Comparison of ENCODE assay signal across 18 cellular contexts in genomic region chr6:96826865-96827264, GRCh38. TPM values are rescaled to one million over a fixed set of nuclear protein-coding genes. Genes with fewer than 3 reads are reported as not detected.
DNase-seq lines count a peak whose midpoint lies in the region; ATAC-seq, FAIRE-seq and TF ChIP-seq lines count a peak whose summit lies in the region.
"Had no signal": no experiment of that assay in that cellular context is flagged by ENCODE, and none has a peak within 500 bp of the region (broad histone marks: within the 10 kb centered on the region; RNA-seq: fewer than 3 reads in every experiment).

No MANE protein-coding gene starts in this region.

- intact Hi-C loops in GM12878 (cut with micrococcal nuclease; ENCODE audit: unreplicated experiment), result no loop called here

- H2AFZ ChIP-seq in DND-41 (ENCODE audit: low read depth, low read length) (no peak overlapping the region), MM.1S (ENCODE audit: low read length) (no peak overlapping the region), GM12878 (ENCODE audit: control insufficient read depth, low read depth, low read length) (no peak overlapping the region)
- H2AFZ ChIP-seq: GM23338 had no signal

- ATAC-seq in DND-41 (ENCODE audit: insufficient read depth, low read depth) (peak; percentile 59; the same call in 1 of the 3 replicates), GM12878 (no peak)
- ATAC-seq: GM23338 had no signal

- no peak for TF ChIP-seq RAD21 in GM12878 (IDR thresholded peaks at IDR 0.05; ENCODE audit: insufficient read depth, low read depth, low read length)

- POLR2A ChIA-PET in GM12878 (lab: Charles Lee), result no interaction called here

- BruUV-seq in GM12878 (replicated peaks; lab: Mats Ljungman, UMichigan), result no TSS peak

- no peak for TF ChIP-seq EP300 in GM12878 (IDR thresholded peaks at IDR 0.05; ENCODE audit: borderline replicate concordance in 1 of 2, control insufficient read depth in 1 of 2, low read depth in 2 of 2, low read length in 2 of 2)

- in situ Hi-C loops in GM12878 (cut with MboI), result no loop called here

- peaks cover 8% of the 10 kb centered on the region; the same call in 1 of the 2 replicates for H3K4me1 ChIP-seq in DND-41 (ENCODE audit: insufficient read depth, low read length)
- peaks cover 13% of the 10 kb centered on the region for H3K4me1 ChIP-seq in MM.1S (ENCODE audit: low read length)
- H3K4me1 ChIP-seq in GM12878 (ENCODE audit: control insufficient read depth, insufficient read depth, low read length), result peaks cover 6% of the 10 kb centered on the region; the same call in 1 of the 2 replicates

- H3K4me2 ChIP-seq in DND-41 (ENCODE audit: insufficient read depth, low read length), result no peak overlapping the region
- H3K4me2 ChIP-seq in MM.1S (ENCODE audit: low read depth, low read length), result no peak overlapping the region
- no peak overlapping the region for H3K4me2 ChIP-seq in GM12878 (ENCODE audit: control insufficient read depth, insufficient read depth)
- H3K4me2 ChIP-seq: GM23338 had no signal

- H3K9me3 ChIP-seq in DND-41 (ENCODE audit: insufficient read depth, low read length, severe bottlenecking) (no peaks in the 10 kb centered on the region), MM.1S (replicated peaks; ENCODE audit: insufficient read depth, low read length) (no peaks in the 10 kb centered on the region), GM12878 (replicated peaks; ENCODE audit: control insufficient read depth, insufficient read depth, low read length) (no peaks in the 10 kb centered on the region)

- TF ChIP-seq CTCF in DND-41 (IDR thresholded peaks at IDR 0.05; ENCODE audit: borderline replicate concordance, extremely low read depth, low read length, poor library complexity, severe bottlenecking) (no peak), MM.1S (IDR thresholded peaks at IDR 0.05; ENCODE audit: low read length) (no peak), GM12878 (IDR thresholded peaks at IDR 0.05 in 2 of 3, conservative IDR thresholded peaks at IDR 0.05 in 1 of 3; ENCODE audit: control insufficient read depth in 2 of 3, extremely low read depth in 1 of 3, insufficient read depth in 1 of 3, low read depth in 3 of 3, low read length in 3 of 3) (no peak), glutamatergic neuron (IDR thresholded peaks at IDR 0.05; ENCODE audit: partially characterized antibody, unreplicated experiment) (no peak)

- no peaks in the 10 kb centered on the region for H3K9me3 Mint-ChIP-seq in glutamatergic neuron (ENCODE audit: unreplicated experiment)
- H3K9me3 Mint-ChIP-seq: CD14-positive monocyte; CD4-positive, alpha-beta T cell; CD8-positive, alpha-beta memory T cell; GM23338; H9; HFFc6 had no signal

- H3K27me3 ChIP-seq in DND-41 (ENCODE audit: insufficient read depth, low read length, poor library complexity) (no peaks in the 10 kb centered on the region), MM.1S (replicated peaks; ENCODE audit: insufficient read depth, low read length) (no peaks in the 10 kb centered on the region), GM12878 (replicated peaks in 1 of 2; ENCODE audit: control insufficient read depth in 2 of 2, insufficient read depth in 2 of 2, low read length in 1 of 2) (no peaks in the 10 kb centered on the region)

- no peaks in the 10 kb centered on the region for H3K9me2 ChIP-seq in MM.1S (replicated peaks; ENCODE audit: insufficient read depth, low read length)

- DNase-seq in DND-41 (no peak), MM.1S (peak; percentile 29), GM12878 (ENCODE audit: low read depth, low spot score) (no peak), glutamatergic neuron (no peak), UCSD-AML1 (lab: John Stamatoyannopoulos, UW; ENCODE audit: unreplicated experiment) (no peak)
- DNase-seq in activated CD8-positive, alpha-beta memory T cell treated with anti-CD3 and anti-CD28 coated beads for 24 hours, result no peak
- DNase-seq: CD4-positive, alpha-beta T cell; CD8-positive, alpha-beta memory T cell; DMS 273 treated with DMSO at 0.1 percent for 48 hours; DMS79; GF-D8; H9; HFFc6 had no signal

- 100% methylated on average over 1 of the region's 1 CpG for WGBS in GM12878 (ENCODE audit: insufficient coverage, insufficient replicate concordance, low lambda C conversion rate, missing lambda C conversion rate)

- no peak for FAIRE-seq in GM12878 (lab: Jason Lieb, UNC)
- FAIRE-seq: GM19239 had no signal

- H3K36me3 ChIP-seq in DND-41 (ENCODE audit: insufficient read depth, low read length) (peaks cover 26% of the 10 kb centered on the region), MM.1S (replicated peaks; ENCODE audit: insufficient read depth, low read length) (peaks cover 16% of the 10 kb centered on the region; the same call in 1 of the 2 replicates), GM12878 (ENCODE audit: control insufficient read depth in 2 of 2, insufficient read depth in 2 of 2, low read length in 1 of 2) (no peaks in the 10 kb centered on the region; a peak in 1 of 4 replicates)

- no peaks in the 10 kb centered on the region for H3K36me3 Mint-ChIP-seq in glutamatergic neuron (ENCODE audit: unreplicated experiment)
- H3K36me3 Mint-ChIP-seq: CD14-positive monocyte; CD8-positive, alpha-beta memory T cell had no signal

- peaks cover 3% of the 10 kb centered on the region; the same call in 1 of the 2 replicates for H3K79me2 ChIP-seq in DND-41 (ENCODE audit: insufficient read depth, low read length)
- H3K79me2 ChIP-seq in MM.1S (ENCODE audit: low read length), result peaks cover 60% of the 10 kb centered on the region
- H3K79me2 ChIP-seq in GM12878 (ENCODE audit: control insufficient read depth, insufficient read depth, low read length), result peaks cover 3% of the 10 kb centered on the region

- SMC1A ChIA-PET in GM12878 (lab: Charles Lee; ENCODE audit: uncharacterized antibody, unreplicated experiment), result interaction anchor here (1.7 to 2.0 kb wide), 2 partner anchors 10 to 72 kb away, joined by 4 to 8 read pairs; no protein-coding TSS in a partner anchor

- H3K27ac ChIP-seq in DND-41 (ENCODE audit: low read length) (no peak overlapping the region), MM.1S (ENCODE audit: low read length) (no peak overlapping the region), GM12878 (ENCODE audit: control insufficient read depth, insufficient read depth) (no peak overlapping the region)

- RAD21 ChIA-PET in GM12878 (lab: Charles Lee; ENCODE audit: unreplicated experiment), result no interaction called here

- peaks cover 9% of the 10 kb centered on the region; the same call in 1 of the 2 replicates for H3F3A ChIP-seq in MM.1S (ENCODE audit: insufficient read depth, low read length)

- H3K27me3 Mint-ChIP-seq in glutamatergic neuron (ENCODE audit: unreplicated experiment), result no peaks in the 10 kb centered on the region

- CTCF ChIA-PET in GM12878 (lab: Yijun Ruan, JAX), result no interaction called here

- H3K4me1 Mint-ChIP-seq in glutamatergic neuron (ENCODE audit: low read depth, unreplicated experiment), result no peaks in the 10 kb centered on the region
- H3K4me1 Mint-ChIP-seq: CD14-positive monocyte; CD8-positive, alpha-beta memory T cell; H9 had no signal

- no peak overlapping the region for H3K27ac Mint-ChIP-seq in glutamatergic neuron (ENCODE audit: unreplicated experiment)
- H3K27ac Mint-ChIP-seq: CD14-positive monocyte; CD4-positive, alpha-beta T cell; CD8-positive, alpha-beta memory T cell; GM23338; HFFc6 had no signal

- no peak for TF ChIP-seq POLR2A in GM12878 (IDR thresholded peaks at IDR 0.05; ENCODE audit: low read depth, low read length)

- H3K9ac ChIP-seq in DND-41 (ENCODE audit: low read depth, low read length) (no peak overlapping the region), MM.1S (ENCODE audit: low read length) (no peak overlapping the region), GM12878 (ENCODE audit: control insufficient read depth, insufficient read depth, low read length) (no peak overlapping the region)

- H3K4me3 ChIP-seq in DND-41 (ENCODE audit: low read depth in 1 of 2, low read length in 2 of 2) (no peak overlapping the region), MM.1S (ENCODE audit: low read length) (no peak overlapping the region), GM12878 (no peak overlapping the region)
- H3K4me3 ChIP-seq: GM23338 had no signal

- no peaks in the 10 kb centered on the region for H4K20me1 ChIP-seq in DND-41 (ENCODE audit: insufficient read depth, low read length)
- no peaks in the 10 kb centered on the region for H4K20me1 ChIP-seq in MM.1S (ENCODE audit: insufficient read depth, low read length)
- H4K20me1 ChIP-seq in GM12878 (ENCODE audit: control insufficient read depth, insufficient read depth), result no peaks in the 10 kb centered on the region

- no peak overlapping the region for H3K4me3 Mint-ChIP-seq in glutamatergic neuron (ENCODE audit: unreplicated experiment)
- H3K4me3 Mint-ChIP-seq: CD14-positive monocyte; CD4-positive, alpha-beta T cell; CD8-positive, alpha-beta memory T cell; GM23338; H9; HFFc6 had no signal

TF ChIP-seq in GM12878, 131 proteins besides CTCF, POLR2A, EP300 and RAD21:
- TF ChIP-seq CBFB (IDR thresholded peaks at IDR 0.05; ENCODE audit: low read depth) (peak; percentile 24; the same call in 1 of the 2 replicates), EGR1 (IDR thresholded peaks at IDR 0.05; ENCODE audit: borderline replicate concordance in 1 of 2, low read depth in 2 of 2, low read length in 2 of 2) (no peak), FOXM1 (IDR thresholded peaks at IDR 0.05; ENCODE audit: low read depth, low read length) (0 out of 2 replicates have a peak, but pooled peaks have one; percentile 28), RUNX3 (IDR thresholded peaks at IDR 0.05; ENCODE audit: low read length) (peak; percentile 85), NFIC (IDR thresholded peaks at IDR 0.05; ENCODE audit: low read depth, low read length) (peak; percentile 51; the same call in 1 of the 2 replicates)

RNA-seq across cellular contexts. Expression of gene GPR63, which starts 10.4 kb away (rescaled TPM):
- total RNA-seq in GM12878 (2013; cell fraction: nucleolus; rRNA removed), result 21.8 and 23.1 TPM in 2 replicates
- total RNA-seq in GM12878 (2014; rRNA removed) (3.7 and 4.3 TPM in 2 replicates), GM12878 (2014; rRNA removed; fragmentation: Illumina TruSeq; extraction: Trizol) (3.7 and 4.0 TPM in 2 replicates), GM12878 (2021) (3.6 and 3.8 TPM in 2 replicates), glutamatergic neuron (ENCODE audit: unreplicated experiment) (6.6 TPM)
- 1.2 TPM for polyA plus RNA-seq in GM12878 (2011; ENCODE audit: low read depth)
- polyA plus RNA-seq in GM12878 (2011; rRNA removed) (6.6 and 7.9 TPM in 2 replicates), GM12878 (2014; fragmentation: Illumina TruSeq; extraction: Trizol) (4.7 and 6.2 TPM in 2 replicates), GM12878 (2014; fragmentation: Nextera tagmentation; extraction: Ambion mirVana) (1 to 10 TPM; 1.6 to 1.7 TPM), GM12878 (2014; rRNA removed) (2.8 and 3.4 TPM in 2 replicates), GM12878 (2016; fragmentation: Nextera tagmentation; extraction: Ambion mirVana) (1 to 10 TPM; 1.9 to 2.3 TPM)
- 4.0 and 5.0 TPM in 2 replicates for polyA plus RNA-seq in GM12878 (2011; cell fraction: cytosol; rRNA removed)
- 6.9 and 7.0 TPM in 2 replicates for polyA plus RNA-seq in GM12878 (2011; cell fraction: nucleus; rRNA removed)
- 1.3 and 1.6 TPM in 2 replicates for polyA plus RNA-seq in GM12878 (2012)
- polyA minus RNA-seq in GM12878 (2011; rRNA and poly(A)+ RNA removed), result 5.9 and 6.0 TPM in 2 replicates
- polyA minus RNA-seq in GM12878 (2011; cell fraction: cytosol; rRNA and poly(A)+ RNA removed), result 2.1 and 2.3 TPM in 2 replicates
- 5.3 and 8.7 TPM in 2 replicates for polyA minus RNA-seq in GM12878 (2011; cell fraction: nucleus; rRNA and poly(A)+ RNA removed)
- total RNA-seq: A172, G401 had no signal
